In genomic region chr19:41994521-41994971, GRCh38 we compare ENCODE assay signal across 9 cellular contexts. TPM values are rescaled to one million over a fixed set of nuclear protein-coding genes. Genes with fewer than 3 reads are reported as not detected.
DNase-seq lines count a peak whose midpoint lies in the region; ATAC-seq and TF ChIP-seq lines count a peak whose summit lies in the region.
"Had no signal": no experiment of that assay in that cellular context is flagged by ENCODE, and none has a peak within 500 bp of the region (broad histone marks: within the 10 kb centered on the region; RNA-seq: fewer than 3 reads in every experiment).

No MANE protein-coding gene starts in this region.

- H3K36me3 ChIP-seq in HEK293 (ENCODE audit: control insufficient read depth in 2 of 2, insufficient read depth in 1 of 2, low read length in 2 of 2) (no peaks in the 10 kb centered on the region), neuronal stem cell (replicated peaks in 1 of 2; ENCODE audit: control insufficient read depth in 2 of 2, insufficient read depth in 2 of 2, low read length in 2 of 2) (no peaks in the 10 kb centered on the region)

- no peak overlapping the region for H4K8ac ChIP-seq in neuronal stem cell (ENCODE audit: low read depth, low read length)

- no peaks in the 10 kb centered on the region for H3K36me3 Mint-ChIP-seq in activated naive CD8-positive, alpha-beta T cell treated with anti-CD3 and anti-CD28 coated beads, Interleukin-2, amount 50 U/mL, for 24 hours (ENCODE audit: low read depth)

- no peak overlapping the region for H3K9ac ChIP-seq in neuronal stem cell (ENCODE audit: low read depth, low read length, poor library complexity)

- H2BK5ac ChIP-seq in neuronal stem cell (ENCODE audit: low read length) = no peak overlapping the region

- H2BK12ac ChIP-seq in neuronal stem cell (ENCODE audit: low read length) = no peak overlapping the region

- no peak overlapping the region for H3K14ac ChIP-seq in neuronal stem cell (ENCODE audit: low read length)

- no peaks in the 10 kb centered on the region for H3K79me1 ChIP-seq in neuronal stem cell (ENCODE audit: low read depth, low read length)

- H2AFZ ChIP-seq in neuronal stem cell (ENCODE audit: low read length) = peak overlapping the region; percentile 93

- H3K4me2 ChIP-seq in neuronal stem cell (ENCODE audit: insufficient read depth, low read length, poor library complexity, severe bottlenecking) = peak overlapping the region; percentile 99

- no peak overlapping the region for H2BK15ac ChIP-seq in neuronal stem cell (ENCODE audit: low read length)

- peak; percentile 46 for DNase-seq in NCI-H146 (lab: John Stamatoyannopoulos, UW)
- DNase-seq in NCI-H146 treated with DMSO at 0.1 percent for 48 hours (lab: John Stamatoyannopoulos, UW; ENCODE audit: unreplicated experiment) = no peak
- DNase-seq in activated naive CD8-positive, alpha-beta T cell treated with anti-CD3 and anti-CD28 coated beads, Interleukin-2, amount 50 U/mL, for 24 hours = peak; percentile 27
- DNase-seq in neuronal stem cell (ENCODE audit: low spot score) = no peak
- DNase-seq in GM19240 (ENCODE audit: insufficient read length, low spot score) = no peak

- CTCF ChIA-PET in HEK293 (lab: Yijun Ruan, JAX) = interaction anchor here (0.6 to 1.4 kb wide), 2 partner anchors 41 to 47 kb away, joined by 3 to 5 read pairs; no protein-coding TSS in a partner anchor

- peaks cover 9% of the 10 kb centered on the region for H3K4me1 ChIP-seq in HEK293 (ENCODE audit: control insufficient read depth, insufficient read depth, low read length)
- H3K4me1 ChIP-seq in neuronal stem cell (ENCODE audit: control insufficient read depth in 2 of 2, insufficient read depth in 1 of 2, low read depth in 1 of 2, low read length in 2 of 2) = peaks cover 19 to 48% of the 10 kb centered on the region in 2 donors

- TF ChIP-seq CTCF in HEK293 (tag by site-specific recombination; IDR thresholded peaks at IDR 0.05) = no peak

- H4K91ac ChIP-seq in neuronal stem cell (ENCODE audit: low read depth, low read length, poor library complexity) = no peak overlapping the region

- H3K4me1 Mint-ChIP-seq in activated naive CD8-positive, alpha-beta T cell treated with anti-CD3 and anti-CD28 coated beads, Interleukin-2, amount 50 U/mL, for 24 hours = peaks cover 37% of the 10 kb centered on the region

- no peak overlapping the region for H3K27ac ChIP-seq in HEK293 (ENCODE audit: extremely low read depth, low read depth, low read length)
- no peak overlapping the region for H3K27ac ChIP-seq in neuronal stem cell (replicated peaks; ENCODE audit: low read length)

- no peaks in the 10 kb centered on the region for H3K9me3 Mint-ChIP-seq in activated naive CD8-positive, alpha-beta T cell treated with anti-CD3 and anti-CD28 coated beads, Interleukin-2, amount 50 U/mL, for 24 hours

- peak overlapping the region; percentile 57 for H3K4me3 Mint-ChIP-seq in activated naive CD8-positive, alpha-beta T cell treated with anti-CD3 and anti-CD28 coated beads, Interleukin-2, amount 50 U/mL, for 24 hours

- H3K9me3 ChIP-seq in HEK293 (ENCODE audit: control insufficient read depth, insufficient read depth, low read depth, low read length) (no peaks in the 10 kb centered on the region), neuronal stem cell (replicated peaks in 1 of 2; ENCODE audit: control insufficient read depth in 2 of 2, insufficient read depth in 1 of 2, low read depth in 1 of 2, low read length in 2 of 2) (no peaks in the 10 kb centered on the region)

- H3K27ac Mint-ChIP-seq in activated naive CD8-positive, alpha-beta T cell treated with anti-CD3 and anti-CD28 coated beads, Interleukin-2, amount 50 U/mL, for 24 hours = no peak overlapping the region

- peak overlapping the region; percentile 64 for H3K18ac ChIP-seq in neuronal stem cell (ENCODE audit: low read length)

- no CpG with 5 or more reads among the region's 13 CpGs for WGBS in neuronal stem cell (ENCODE audit: extremely low coverage in 2 of 2, insufficient read length in 2 of 2, insufficient replicate concordance in 1 of 2), 2 donors

- ATAC-seq in activated naive CD8-positive, alpha-beta T cell treated with anti-CD3 and anti-CD28 coated beads, Interleukin-2, amount 50 U/mL, for 24 hours = no peak
- no peak for ATAC-seq in GM18870 (IDR thresholded peaks at IDR 0.05; ENCODE audit: unreplicated experiment)
- ATAC-seq in GM19463 (IDR thresholded peaks at IDR 0.05; ENCODE audit: unreplicated experiment) = no peak

- H3K4me3 ChIP-seq in HEK293 (ENCODE audit: low read depth, low read length) (peak overlapping the region; percentile 34), neuronal stem cell (ENCODE audit: low read length in 2 of 2) (peak overlapping the region in 1 of 2 donors; percentile 55)

- POLR2A ChIA-PET in HEK293 (lab: Yijun Ruan, JAX) = interaction anchor here (0.5 kb wide), 1 partner anchor 34 kb away, joined by 5 read pairs; no protein-coding TSS in a partner anchor

- H2BK120ac ChIP-seq in neuronal stem cell (ENCODE audit: low read depth, low read length) = no peak overlapping the region

- H3K27me3 Mint-ChIP-seq in activated naive CD8-positive, alpha-beta T cell treated with anti-CD3 and anti-CD28 coated beads, Interleukin-2, amount 50 U/mL, for 24 hours = peaks cover 49% of the 10 kb centered on the region

- no peak overlapping the region for H2AK5ac ChIP-seq in neuronal stem cell (ENCODE audit: low read depth, low read length)

- peaks cover 9 to 50% (median 25%) of the 10 kb centered on the region in 3 experiments for H3K27me3 ChIP-seq in neuronal stem cell (ENCODE audit: control insufficient read depth in 3 of 3, insufficient read depth in 3 of 3, low read depth in 1 of 3, low read length in 3 of 3)

- H3K4ac ChIP-seq in neuronal stem cell (ENCODE audit: low read length) = no peak overlapping the region

- peak overlapping the region; percentile 40 for H3K23ac ChIP-seq in neuronal stem cell (ENCODE audit: low read depth, low read length, poor library complexity)

TF ChIP-seq in HEK293, 187 proteins besides CTCF, POLR2A, EP300 and RAD21 (continues in another document):
- 0 out of 2 replicates have a peak, but pooled peaks have one; percentile 4 for TF ChIP-seq PRDM10 (tag by site-specific recombination; IDR thresholded peaks at IDR 0.05)
- TF ChIP-seq ZIC2 (tag by site-specific recombination; IDR thresholded peaks at IDR 0.05) = peak; percentile 51
- TF ChIP-seq ZNF658 (tag by site-specific recombination; IDR thresholded peaks at IDR 0.05) = no peak
- peak; percentile 73; the same call in 1 of the 2 replicates for TF ChIP-seq GLIS2 (tag by site-specific recombination; IDR thresholded peaks at IDR 0.05)
- TF ChIP-seq SP3 (tag by site-specific recombination; IDR thresholded peaks at IDR 0.05) = no peak
- TF ChIP-seq ZNF626 (tag by site-specific recombination; IDR thresholded peaks at IDR 0.05) = no peak
- TF ChIP-seq GLIS1 (tag by site-specific recombination; IDR thresholded peaks at IDR 0.05) = peak; percentile 86
- no peak for TF ChIP-seq ZBTB1 (tag by site-specific recombination; IDR thresholded peaks at IDR 0.05)
- TF ChIP-seq ZNF629 (tag by site-specific recombination; IDR thresholded peaks at IDR 0.05) = no peak
- no peak for TF ChIP-seq ZNF76 (tag by site-specific recombination; IDR thresholded peaks at IDR 0.05; ENCODE audit: borderline replicate concordance, low read depth)
- no peak for TF ChIP-seq IKZF3 (tag by site-specific recombination; IDR thresholded peaks at IDR 0.05)
- peak; percentile 55 for TF ChIP-seq ZNF398 (tag by site-specific recombination; IDR thresholded peaks at IDR 0.05)
- no peak for TF ChIP-seq ZNF354C (tag by site-specific recombination; IDR thresholded peaks at IDR 0.05; ENCODE audit: borderline replicate concordance, low read depth)
- TF ChIP-seq ZNF132 (tag by site-specific recombination; IDR thresholded peaks at IDR 0.05; ENCODE audit: borderline replicate concordance) = no peak
- no peak for TF ChIP-seq ZNF311 (tag by site-specific recombination; IDR thresholded peaks at IDR 0.05; ENCODE audit: borderline replicate concordance)

RNA-seq across cellular contexts. Expression of gene ATP1A3, which starts 0.5 kb away (rescaled TPM):
- 2.5 TPM for polyA plus RNA-seq in neuronal stem cell (2013, experiment 1 of 2)
- polyA plus RNA-seq in neuronal stem cell (2013, experiment 2 of 2) = 2.6 TPM
- polyA plus RNA-seq: AG04450 had no signal

RNA-seq across cellular contexts. Expression of gene RABAC1, which starts 35.4 kb away (rescaled TPM):
- polyA plus RNA-seq in neuronal stem cell (2013, experiment 1 of 2) = 83.3 TPM
- polyA plus RNA-seq in neuronal stem cell (2013, experiment 2 of 2) = 90.0 TPM

Comparison
In these comparisons a context has a peak if more than half of its experiments do, and no peak if none do; other contexts are left out.
1. DNase-seq: peak in NCI-H146 (single experiment) and activated naive CD8-positive, alpha-beta T cell treated with anti-CD3 and anti-CD28 coated beads, Interleukin-2, amount 50 U/mL, for 24 hours (single experiment); none in NCI-H146 treated with DMSO at 0.1 percent for 48 hours (single experiment), neuronal stem cell (single experiment) and GM19240 (single experiment).